In genomic region chr2:141699573-141699972, GRCh38 we compare ENCODE assay signal across 30 cellular contexts.
"Had no signal": no experiment of that assay in that cellular context is flagged by ENCODE, and none has a peak within 500 bp of the region (broad histone marks: within the 10 kb centered on the region; RNA-seq: fewer than 3 reads in every experiment).

No MANE protein-coding gene starts in this region.

- FAIRE-seq: colon, TTC549 had no signal

- DNase-seq: activated B cell treated with CpG ODN at 0.5 μM for 24 hours; activated CD4-positive, alpha-beta T cell treated with anti-CD3 and anti-CD28 coated beads for 48 hours; activated CD4-positive, alpha-beta T cell treated with anti-CD3 and anti-CD28 coated beads, Interleukin-2, amount 50 U/mL, for 1 hour; activated CD4-positive, alpha-beta T cell treated with anti-CD3 and anti-CD28 coated beads, Interleukin-2, amount 50 U/mL, for 48 hours; activated CD8-positive, alpha-beta memory T cell treated with anti-CD3 and anti-CD28 coated beads for 24 hours; activated CD8-positive, alpha-beta T cell treated with anti-CD3 and anti-CD28 coated beads for 36 hours; activated effector memory CD4-positive, alpha-beta T cell treated with anti-CD3 and anti-CD28 coated beads, Interleukin-2, amount 50 U/mL, for 16 hours; activated naive CD4-positive, alpha-beta T cell treated with anti-CD3 and anti-CD28 coated beads for 36 hours; activated naive CD8-positive, alpha-beta T cell treated with anti-CD3 and anti-CD28 coated beads for 36 hours; activated naive CD8-positive, alpha-beta T cell treated with anti-CD3 and anti-CD28 coated beads, Interleukin-2, amount 50 U/mL, for 24 hours; activated T-cell treated with anti-CD3 and anti-CD28 coated beads, Interleukin-2, amount 50 U/mL, for 48 hours; adrenal gland; amygdala; aorta; body of pancreas; caudate nucleus; cortex of kidney; dermis blood vessel endothelial cell; effector CD4-positive, alpha-beta T cell; effector memory CD8-positive, alpha-beta T cell; erythroblast; foreskin melanocyte; heart right ventricle; T-helper 2 cell; WERI-Rb-1 had no signal

- H3K4me1 ChIP-seq: adrenal gland, body of pancreas, esophagus muscularis mucosa, heart right ventricle had no signal

- H3K4me3 ChIP-seq: adrenal gland, body of pancreas, esophagus muscularis mucosa, gastroesophageal sphincter, heart right ventricle had no signal

- H3K9me3 ChIP-seq: adrenal gland, body of pancreas, esophagus muscularis mucosa, gastroesophageal sphincter, heart right ventricle had no signal

- H3K36me3 ChIP-seq: adrenal gland, esophagus muscularis mucosa, gastroesophageal sphincter, heart right ventricle, WERI-Rb-1 had no signal

- H3K27ac ChIP-seq: adrenal gland, body of pancreas, esophagus muscularis mucosa, gastroesophageal sphincter, heart right ventricle, WERI-Rb-1 had no signal

- ATAC-seq: activated CD4-positive, CD25-positive, alpha-beta regulatory T cell treated with anti-CD3 and anti-CD28 coated beads, Interleukin-2, amount 50 U/mL, for 24 hours; activated CD8-positive, alpha-beta T cell treated with anti-CD3 and anti-CD28 coated beads for 36 hours; activated naive CD8-positive, alpha-beta T cell treated with anti-CD3 and anti-CD28 coated beads, Interleukin-2, amount 50 U/mL, for 24 hours; body of pancreas; effector memory CD8-positive, alpha-beta T cell; gastroesophageal sphincter; heart right ventricle had no signal

- H3K27me3 ChIP-seq: adrenal gland, body of pancreas, esophagus muscularis mucosa, gastroesophageal sphincter had no signal
